In the genomic region with DNA sequence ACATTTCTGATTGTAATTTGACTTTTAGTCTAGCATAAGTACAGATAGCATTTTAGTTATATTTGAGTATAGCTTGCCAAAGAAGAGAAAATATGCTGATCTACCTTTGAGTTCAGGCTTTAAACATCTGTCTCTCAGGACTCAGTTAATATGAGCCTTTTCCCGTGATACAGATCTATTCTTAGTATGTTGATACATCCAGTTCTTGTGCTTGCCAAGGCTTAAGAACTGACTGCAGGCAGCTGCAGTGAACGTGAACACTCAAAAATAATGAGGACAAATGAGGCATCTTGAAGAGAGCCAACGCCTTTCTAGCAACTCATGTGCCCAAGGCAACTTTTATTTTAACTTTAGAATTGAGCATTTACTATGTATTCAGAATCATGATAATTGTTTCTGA, we compare ENCODE assay signal across 24 cellular contexts.
"Had no signal": no experiment of that assay in that cellular context is flagged by ENCODE, and none has a peak within 500 bp of the region (broad histone marks: within the 10 kb centered on the region; RNA-seq: fewer than 3 reads in every experiment).

No MANE protein-coding gene starts in this region.

- ATAC-seq: activated T-helper 17 cell treated with anti-CD3 and anti-CD28 coated beads, Interleukin-2, amount 50 U/mL, for 72 hours; effector memory CD8-positive, alpha-beta T cell; esophagus mucosa; gastroesophageal sphincter; left ventricle myocardium superior; natural killer cell treated with Interleukin-12 subunit alpha and Interleukin-12 subunit beta and Interleukin-15 and Interleukin-18, amount 100 ng/mL, for 72 hours had no signal

- DNase-seq: activated CD4-positive, alpha-beta T cell treated with anti-CD3 and anti-CD28 coated beads for 1 hour; activated CD4-positive, alpha-beta T cell treated with anti-CD3 and anti-CD28 coated beads, Interleukin-2, amount 50 U/mL, for 1 hour; activated naive CD4-positive, alpha-beta T cell; activated T-cell treated with anti-CD3 and anti-CD28 coated beads, Interleukin-2, amount 50 U/mL, for 1 hour; effector memory CD8-positive, alpha-beta T cell; hypothalamus; left ventricle myocardium superior; mammary epithelial cell; midbrain; stimulated activated CD4-positive, alpha-beta T cell treated with anti-CD3 and anti-CD28 coated beads, Interleukin-12 subunit alpha, Interleukin-12 subunit beta, amount 100 ng/mL, for 4 hours; substantia nigra; tibial artery had no signal

- H3K9me3 ChIP-seq: breast epithelium, gastroesophageal sphincter, prostate gland, right atrium auricular region, tibial artery had no signal

- H3K4me3 ChIP-seq: breast epithelium, dorsolateral prefrontal cortex, gastroesophageal sphincter, prostate gland, right atrium auricular region, tibial artery had no signal

- H3K36me3 ChIP-seq: breast epithelium, gastroesophageal sphincter, prostate gland, right atrium auricular region, tibial artery had no signal

- H3K27me3 ChIP-seq: breast epithelium, dorsolateral prefrontal cortex, gastroesophageal sphincter, right atrium auricular region, tibial artery had no signal

- FAIRE-seq: colon, endothelial cell of umbilical vein, islet of Langerhans, TTC549 had no signal

- H3K27ac ChIP-seq: breast epithelium, gastroesophageal sphincter, prostate gland, right atrium auricular region, tibial artery had no signal

- H3K4me1 ChIP-seq: breast epithelium, prostate gland, right atrium auricular region, tibial artery had no signal
